Comparison of ENCODE assay signal across 11 cellular contexts in genomic region chr17:79814624-79814965, GRCh38. TPM values are rescaled to one million over a fixed set of nuclear protein-coding genes. Genes with fewer than 3 reads are reported as not detected.
DNase-seq lines count a peak whose midpoint lies in the region; ATAC-seq and TF ChIP-seq lines count a peak whose summit lies in the region.
"Had no signal": no experiment of that assay in that cellular context is flagged by ENCODE, and none has a peak within 500 bp of the region (broad histone marks: within the 10 kb centered on the region; RNA-seq: fewer than 3 reads in every experiment).

No MANE protein-coding gene starts in this region.

- TF ChIP-seq CTCF in heart left ventricle (IDR thresholded peaks at IDR 0.05) (no peak), brain (conservative IDR thresholded peaks at IDR 0.05) (no peak), vagina (IDR thresholded peaks at IDR 0.05) (no peak)

- TF ChIP-seq POLR2A in heart left ventricle (IDR thresholded peaks at IDR 0.05): no peak
- TF ChIP-seq POLR2A in vagina (IDR thresholded peaks at IDR 0.05): no peak

- H3K27me3 ChIP-seq in heart left ventricle (peaks cover 45 to 81% (median 64%) of the 10 kb centered on the region in 9 donors), right cardiac atrium (ENCODE audit: control insufficient read depth, insufficient read depth) (no peaks in the 10 kb centered on the region), mucosa of stomach (ENCODE audit: control insufficient read depth, insufficient read depth, low read length) (peaks cover 65% of the 10 kb centered on the region), vagina (peaks cover 36% of the 10 kb centered on the region)

- H3K4me1 Mint-ChIP-seq in brain: peaks cover 28% of the 10 kb centered on the region

- ATAC-seq in heart left ventricle (no peak), right cardiac atrium (no peak)

- H3K36me3 ChIP-seq in heart left ventricle (no peaks in the 10 kb centered on the region), mucosa of stomach (ENCODE audit: control insufficient read depth, insufficient read depth, low read length) (no peaks in the 10 kb centered on the region), vagina (no peaks in the 10 kb centered on the region)

- H3K27me3 Mint-ChIP-seq in brain: peaks cover 38% of the 10 kb centered on the region

- no peaks in the 10 kb centered on the region for H3K9me3 ChIP-seq in heart left ventricle
- H3K9me3 ChIP-seq in right cardiac atrium (ENCODE audit: control insufficient read depth, low read length): no peaks in the 10 kb centered on the region
- H3K9me3 ChIP-seq in mucosa of stomach (ENCODE audit: control insufficient read depth, low read length): no peaks in the 10 kb centered on the region
- H3K9me3 ChIP-seq in vagina: no peaks in the 10 kb centered on the region

- H3K4me1 ChIP-seq in heart left ventricle: peaks cover 4 to 68% (median 37%) of the 10 kb centered on the region in 12 donors
- H3K4me1 ChIP-seq in right cardiac atrium (ENCODE audit: control insufficient read depth, insufficient read depth, low read length): peaks cover 5% of the 10 kb centered on the region
- H3K4me1 ChIP-seq in mucosa of stomach (ENCODE audit: control insufficient read depth, insufficient read depth, low read length): peaks cover 38% of the 10 kb centered on the region
- peaks cover 49% of the 10 kb centered on the region for H3K4me1 ChIP-seq in vagina

- H3K4me3 ChIP-seq in heart left ventricle: peak overlapping the region in 8 of 12 donors; percentile 17 to 43 (median 27)
- no peak overlapping the region for H3K4me3 ChIP-seq in right cardiac atrium (ENCODE audit: low read length)
- H3K4me3 ChIP-seq in mucosa of stomach (ENCODE audit: low read length): no peak overlapping the region
- peak overlapping the region; percentile 18 to 42 for H3K4me3 ChIP-seq in vagina

- peaks cover 0 to 7% (median 0%) of the 10 kb centered on the region in 5 experiments for H3K9me3 Mint-ChIP-seq in brain

- intact Hi-C loops in heart left ventricle (cut with DNase I) (loop anchor here in 1 of 10 donors (5.0 kb wide), 1 partner anchor 178 kb away; no protein-coding TSS in a partner anchor), right cardiac atrium (cut with DNase I) (no loop called here), vagina (cut with DNase I) (no loop called here)

- peak overlapping the region; percentile 55 for H3K9ac ChIP-seq in mucosa of stomach (ENCODE audit: low read length)

- H3K27ac ChIP-seq in heart left ventricle (no peak overlapping the region), right cardiac atrium (ENCODE audit: low read length) (no peak overlapping the region), vagina (no peak overlapping the region)

- 27 to 34% (median 28%) methylated on average over 12 to 20 of the region's 20 CpGs for WGBS in heart left ventricle, 4 donors
- WGBS in right cardiac atrium: 32% methylated on average over 20 of the region's 20 CpGs

- DNase-seq in heart left ventricle (no peak), right cardiac atrium (no peak), vagina (ENCODE audit: extremely low spot score in 2 of 2) (no peak), NCI-H1092 treated with DMSO at 0.1 percent for 48 hours (lab: John Stamatoyannopoulos, UW) (no peak), DMS79 treated with DMSO at 0.1 percent for 48 hours (lab: John Stamatoyannopoulos, UW) (no peak)
- no peak for DNase-seq in activated CD4-positive, CD25-positive, alpha-beta regulatory T cell treated with anti-CD3 and anti-CD28 coated beads, Interleukin-2, amount 50 U/mL, for 72 hours
- DNase-seq: NCI-H524; stimulated activated CD8-positive, alpha-beta memory T cell treated with anti-CD3 and anti-CD28 coated beads, Interleukin-4, amount 100 ng/mL, for 48 hours had no signal

- H3K36me3 Mint-ChIP-seq in brain: no peaks in the 10 kb centered on the region

- peak overlapping the region in 4 of 5 experiments; percentile 55 to 92 (median 77) for H3K27ac Mint-ChIP-seq in brain
- H3K27ac Mint-ChIP-seq: CD14-positive monocyte had no signal

- H3K4me3 Mint-ChIP-seq in brain: peak overlapping the region in 4 of 5 experiments; percentile 62 to 73 (median 65)

RNA-seq across cellular contexts. Expression of gene CBX8, which starts 17.7 kb away (rescaled TPM):
- 1 to 10 TPM; 1.5 to 9.2 (median 5.3) TPM for total RNA-seq in heart left ventricle
- polyA plus RNA-seq in heart left ventricle: 1 to 10 TPM; 3.6 to 5.1 TPM
- total RNA-seq in right cardiac atrium: 1 to 10 TPM; 2.4 to 7.3 (median 5.5) TPM
- polyA plus RNA-seq in right cardiac atrium: 3.8 TPM
- 9.4 TPM for polyA plus RNA-seq in brain (ENCODE audit: insufficient read depth, low read depth, low replicate concordance)
- total RNA-seq in vagina: 0.98 TPM

RNA-seq across cellular contexts. Expression of gene CBX4, which starts 24.6 kb away (rescaled TPM):
- 10 to 100 TPM; 16.7 to 41.1 (median 26.9) TPM for total RNA-seq in heart left ventricle
- 10 to 100 TPM; 10.9 to 14.2 TPM for polyA plus RNA-seq in heart left ventricle
- total RNA-seq in right cardiac atrium: 10 to 100 TPM; 26.9 to 32.6 (median 30.3) TPM
- polyA plus RNA-seq in right cardiac atrium: 19.8 TPM
- polyA plus RNA-seq in brain (ENCODE audit: insufficient read depth, low read depth, low replicate concordance): 30.6 TPM
- 13.0 TPM for total RNA-seq in vagina

RNA-seq across cellular contexts. Expression of gene CBX2, which starts 36.6 kb away (rescaled TPM):
- total RNA-seq in heart left ventricle (1 to 10 TPM; 2.4 to 4.3 (median 3.2) TPM), right cardiac atrium (1 to 10 TPM; 1.5 to 3.5 (median 2.4) TPM), vagina (5.6 TPM)
- polyA plus RNA-seq in heart left ventricle (1 to 10 TPM; 2.9 TPM), right cardiac atrium (2.4 TPM), brain (ENCODE audit: insufficient read depth, low read depth, low replicate concordance) (36.4 TPM)

Comparison
In these comparisons a context has a peak if more than half of its experiments do, and no peak if none do; other contexts are left out.
1. H3K4me3 ChIP-seq: peak in heart left ventricle (8 of 12) and vagina (2 of 2); none in right cardiac atrium (single experiment) and mucosa of stomach (single experiment).